In genomic region chr19:11505032-11505503, GRCh38 we compare ENCODE assay signal across 8 cellular contexts. TPM values are rescaled to one million over a fixed set of nuclear protein-coding genes. Genes with fewer than 3 reads are reported as not detected.
DNase-seq lines count a peak whose midpoint lies in the region; ATAC-seq, FAIRE-seq and TF ChIP-seq lines count a peak whose summit lies in the region.

No MANE protein-coding gene starts in this region.

- FAIRE-seq in GM19239 (lab: Jason Lieb, UNC): peak; percentile 97

- CTCF ChIA-PET in activated CD4-positive, alpha-beta T cell treated with anti-CD3 and anti-CD28 coated beads for 36 hours (lab: Charles Lee): interaction anchor here (1.7 kb wide), 1 partner anchor 22 kb away, joined by 6 read pairs; no protein-coding TSS in a partner anchor

- DNase-seq in AML-193 (lab: John Stamatoyannopoulos, UW): peak; percentile 81 to 86
- peak; percentile 97 for DNase-seq in GM19239 (ENCODE audit: insufficient read length, low spot score)
- peak; percentile 88 for DNase-seq in NCI-H460 (ENCODE audit: extremely low read depth, low read depth)
- DNase-seq in activated CD4-positive, alpha-beta T cell treated with anti-CD3 and anti-CD28 coated beads for 36 hours: peak; percentile 98
- no peak for DNase-seq in chondrocyte (ENCODE audit: low spot score)
- DNase-seq in stimulated activated CD4-positive, alpha-beta T cell treated with anti-CD3 and anti-CD28 coated beads, Interleukin-1b, Interleukin-23, amount 100 ng/mL, for 24 hours (ENCODE audit: low read depth in 4 of 4, low spot score in 1 of 4): peak; percentile 82 to 98 (median 92)

- H3K4me1 Mint-ChIP-seq in activated CD4-positive, alpha-beta T cell treated with anti-CD3 and anti-CD28 coated beads for 36 hours: peaks cover 12% of the 10 kb centered on the region
- peaks cover 16% of the 10 kb centered on the region for H3K4me1 Mint-ChIP-seq in chondrocyte (ENCODE audit: low read depth)

- H3K27ac Mint-ChIP-seq in activated CD4-positive, alpha-beta T cell treated with anti-CD3 and anti-CD28 coated beads for 36 hours: peak overlapping the region; percentile 87
- H3K27ac Mint-ChIP-seq in chondrocyte (ENCODE audit: unreplicated experiment): peak overlapping the region; percentile 79

- ATAC-seq in HG03439 (IDR thresholded peaks at IDR 0.05; ENCODE audit: unreplicated experiment): peak; percentile 86
- ATAC-seq in activated CD4-positive, alpha-beta T cell treated with anti-CD3 and anti-CD28 coated beads for 36 hours: peak; percentile 95

- H3K27ac ChIP-seq in layer of hippocampus (ENCODE audit: low read depth, low read length): peak overlapping the region; percentile 96

- intact Hi-C loops in activated CD4-positive, alpha-beta T cell treated with anti-CD3 and anti-CD28 coated beads for 36 hours (cut with DNase I, micrococcal nuclease): loop anchor here (1.0 to 2.0 kb wide), 19 partner anchors 22 to 708 kb away; partner anchors contain the start of genes ECSIT (in 2 of the 2), ELOF1 (in 2 of the 2), CARM1 (in 1 of the 2) and CCDC159 (in 1 of the 2)

- no peaks in the 10 kb centered on the region for H3K27me3 ChIP-seq in layer of hippocampus (ENCODE audit: control insufficient read depth, insufficient read depth, low read length)

- POLR2A ChIA-PET in activated CD4-positive, alpha-beta T cell treated with anti-CD3 and anti-CD28 coated beads for 36 hours (lab: Charles Lee): no interaction called here

- no peaks in the 10 kb centered on the region for H3K9me3 Mint-ChIP-seq in activated CD4-positive, alpha-beta T cell treated with anti-CD3 and anti-CD28 coated beads for 36 hours (ENCODE audit: low read depth)
- no peaks in the 10 kb centered on the region for H3K9me3 Mint-ChIP-seq in chondrocyte (ENCODE audit: low read depth)

- TF ChIP-seq CTCF in chondrocyte (IDR thresholded peaks at IDR 0.05): no peak

- H3K4me3 Mint-ChIP-seq in activated CD4-positive, alpha-beta T cell treated with anti-CD3 and anti-CD28 coated beads for 36 hours: peak overlapping the region; percentile 83
- peak overlapping the region; percentile 83 for H3K4me3 Mint-ChIP-seq in chondrocyte (ENCODE audit: unreplicated experiment)

- no peaks in the 10 kb centered on the region for H3K27me3 Mint-ChIP-seq in activated CD4-positive, alpha-beta T cell treated with anti-CD3 and anti-CD28 coated beads for 36 hours
- H3K27me3 Mint-ChIP-seq in chondrocyte (ENCODE audit: low read depth): no peaks in the 10 kb centered on the region

- H3K36me3 Mint-ChIP-seq in activated CD4-positive, alpha-beta T cell treated with anti-CD3 and anti-CD28 coated beads for 36 hours (ENCODE audit: low read depth): peaks cover 16% of the 10 kb centered on the region
- H3K36me3 Mint-ChIP-seq in chondrocyte (ENCODE audit: low read depth): peaks cover 3% of the 10 kb centered on the region

RNA-seq across cellular contexts. Expression of gene ZNF653, which starts 0.6 kb away (rescaled TPM):
- total RNA-seq in NCI-H460 (2014; rRNA removed; shearing (Covaris generic)): 5.2 and 5.6 TPM in 2 replicates
- polyA plus RNA-seq in NCI-H460 (2014; cell fraction: nucleus; rRNA removed): 7.3 and 20.5 TPM in 2 replicates
- 10 to 100 TPM; 13.1 to 16.6 TPM for total RNA-seq in activated CD4-positive, alpha-beta T cell treated with anti-CD3 and anti-CD28 coated beads for 36 hours
- total RNA-seq in chondrocyte: 6.8 to 8.6 TPM (median 8.2 TPM) in 3 replicates

RNA-seq across cellular contexts. Expression of gene ECSIT, which starts 23.9 kb away (rescaled TPM):
- 37.3 and 40.3 TPM in 2 replicates for total RNA-seq in NCI-H460 (2014; rRNA removed; shearing (Covaris generic))
- polyA plus RNA-seq in NCI-H460 (2014; cell fraction: nucleus; rRNA removed): 56.8 and 62.3 TPM in 2 replicates
- 10 to 100 TPM; 37.2 to 44.6 TPM for total RNA-seq in activated CD4-positive, alpha-beta T cell treated with anti-CD3 and anti-CD28 coated beads for 36 hours
- 20.3 to 27.9 TPM (median 20.5 TPM) in 3 replicates for total RNA-seq in chondrocyte

RNA-seq across cellular contexts. Expression of gene ELAVL3, which starts 24.2 kb away (rescaled TPM):
- not detected in 2 replicates for total RNA-seq in NCI-H460 (2014; rRNA removed; shearing (Covaris generic))
- polyA plus RNA-seq in NCI-H460 (2014; cell fraction: nucleus; rRNA removed): not detected in 2 replicates
- under 1 TPM in 1 of 2 experiments, not detected in 1; 0.09 TPM for total RNA-seq in activated CD4-positive, alpha-beta T cell treated with anti-CD3 and anti-CD28 coated beads for 36 hours
- 0.07 TPM in 1 of 3 replicates, not detected in the others for total RNA-seq in chondrocyte

RNA-seq across cellular contexts. Expression of gene CNN1, which starts 33.6 kb away (rescaled TPM):
- not detected in 2 replicates for total RNA-seq in NCI-H460 (2014; rRNA removed; shearing (Covaris generic))
- polyA plus RNA-seq in NCI-H460 (2014; cell fraction: nucleus; rRNA removed): not detected in 2 replicates
- not detected for total RNA-seq in activated CD4-positive, alpha-beta T cell treated with anti-CD3 and anti-CD28 coated beads for 36 hours
- total RNA-seq in chondrocyte: 20.1 to 213 TPM (median 199 TPM) in 3 replicates

RNA-seq across cellular contexts. Expression of gene ELOF1, which starts 54.0 kb away (rescaled TPM):
- total RNA-seq in NCI-H460 (2014; rRNA removed; shearing (Covaris generic)): 31.6 and 35.3 TPM in 2 replicates
- 34.2 and 43.8 TPM in 2 replicates for polyA plus RNA-seq in NCI-H460 (2014; cell fraction: nucleus; rRNA removed)
- total RNA-seq in activated CD4-positive, alpha-beta T cell treated with anti-CD3 and anti-CD28 coated beads for 36 hours: 10 to 100 TPM; 48.0 to 53.7 TPM
- total RNA-seq in chondrocyte: 36.2 to 43.8 TPM (median 37.7 TPM) in 3 replicates
